11 cellular contexts compared by ENCODE assay signal in genomic region chr2:48250943-48251342, GRCh38.
DNase-seq lines count a peak whose midpoint lies in the region; ATAC-seq and TF ChIP-seq lines count a peak whose summit lies in the region.
"Had no signal": no experiment of that assay in that cellular context is flagged by ENCODE, and none has a peak within 500 bp of the region (broad histone marks: within the 10 kb centered on the region; RNA-seq: fewer than 3 reads in every experiment).

No MANE protein-coding gene starts in this region.

- H3K4me1 ChIP-seq in OCI-LY3 (ENCODE audit: low read length) (peaks cover 43% of the 10 kb centered on the region), colonic mucosa (no peaks in the 10 kb centered on the region), endodermal cell (ENCODE audit: control insufficient read depth, insufficient read depth, low read length) (peaks cover 6% of the 10 kb centered on the region)

- H3K36me3 ChIP-seq in OCI-LY3 (replicated peaks; ENCODE audit: low read depth, low read length) (no peaks in the 10 kb centered on the region), colonic mucosa (no peaks in the 10 kb centered on the region), endodermal cell (ENCODE audit: control insufficient read depth, insufficient read depth, low read length) (no peaks in the 10 kb centered on the region)

- H3K79me2 ChIP-seq in OCI-LY3 (ENCODE audit: low read length): no peaks in the 10 kb centered on the region

- no peaks in the 10 kb centered on the region for H3K9me3 ChIP-seq in OCI-LY3 (ENCODE audit: insufficient read depth, low read length)
- no peaks in the 10 kb centered on the region for H3K9me3 ChIP-seq in colonic mucosa
- H3K9me3 ChIP-seq in endodermal cell (ENCODE audit: control insufficient read depth, low read length): no peaks in the 10 kb centered on the region
- H3K9me3 ChIP-seq: body of pancreas had no signal

- no peak overlapping the region for H3K4me3 Mint-ChIP-seq in endodermal cell

- H3K27ac ChIP-seq in OCI-LY3 (ENCODE audit: low read length) (no peak overlapping the region), colonic mucosa (no peak overlapping the region), endodermal cell (ENCODE audit: low read depth, low read length) (no peak overlapping the region)
- H3K27ac ChIP-seq: body of pancreas had no signal

- H3K4me3 ChIP-seq in OCI-LY3 (ENCODE audit: low read length) (no peak overlapping the region), colonic mucosa (no peak overlapping the region), endodermal cell (ENCODE audit: low read length) (no peak overlapping the region)
- H3K4me3 ChIP-seq: body of pancreas had no signal

- peak; percentile 12 for DNase-seq in medulla oblongata (ENCODE audit: extremely low spot score)
- DNase-seq in colonic mucosa: no peak
- DNase-seq in endodermal cell: no peak
- DNase-seq: activated CD8-positive, alpha-beta memory T cell treated with anti-CD3 and anti-CD28 coated beads for 24 hours; NCI-H1694 treated with DMSO at 0.1 percent for 48 hours had no signal

- no peak overlapping the region for H2AFZ ChIP-seq in OCI-LY3 (ENCODE audit: low read depth, low read length)

- ATAC-seq in GM18907 (IDR thresholded peaks at IDR 0.05; ENCODE audit: unreplicated experiment): peak; percentile 57
- ATAC-seq in HG02840 (IDR thresholded peaks at IDR 0.05; ENCODE audit: low FRiP score, unreplicated experiment): peak; percentile 49
- no peak for ATAC-seq in GM19397 (IDR thresholded peaks at IDR 0.05; ENCODE audit: unreplicated experiment)
- no peak for ATAC-seq in HG03196 (IDR thresholded peaks at IDR 0.05; ENCODE audit: unreplicated experiment)
- ATAC-seq: body of pancreas had no signal

- 100% methylated on average over 2 of the region's 3 CpGs; no CpG with 5 or more reads in 1 of the 2 experiments for WGBS in endodermal cell (ENCODE audit: insufficient coverage in 1 of 2, insufficient read length in 1 of 2), 2 experiments

- no peaks in the 10 kb centered on the region for H3K9me3 Mint-ChIP-seq in endodermal cell

- TF ChIP-seq CTCF in OCI-LY3 (IDR thresholded peaks at IDR 0.05; ENCODE audit: low read depth, low read length): no peak
- TF ChIP-seq CTCF in colonic mucosa (IDR thresholded peaks at IDR 0.05): no peak
- TF ChIP-seq CTCF in endodermal cell (conservative IDR thresholded peaks at IDR 0.05): no peak

- H3K4me2 ChIP-seq in OCI-LY3 (ENCODE audit: low read length): peak overlapping the region; percentile 21; the same call in 1 of the 2 replicates

- no peaks in the 10 kb centered on the region for H4K20me1 ChIP-seq in OCI-LY3 (ENCODE audit: insufficient read depth, low read length)

- intact Hi-C loops in colonic mucosa (cut with DNase I): no loop called here

- H3K27me3 ChIP-seq in OCI-LY3 (ENCODE audit: low read depth, low read length): peaks cover 11% of the 10 kb centered on the region
- no peaks in the 10 kb centered on the region for H3K27me3 ChIP-seq in colonic mucosa
- H3K27me3 ChIP-seq in endodermal cell (ENCODE audit: control insufficient read depth, insufficient read depth, low read length, poor library complexity, severe bottlenecking): no peaks in the 10 kb centered on the region
- H3K27me3 ChIP-seq: body of pancreas had no signal

- H3K27ac Mint-ChIP-seq in endodermal cell: no peak overlapping the region

- H3K36me3 Mint-ChIP-seq in endodermal cell (ENCODE audit: low read depth): no peaks in the 10 kb centered on the region

- H3K9ac ChIP-seq in OCI-LY3 (ENCODE audit: low read length) (no peak overlapping the region), colonic mucosa (ENCODE audit: low read depth in 2 of 2, low read length in 2 of 2) (no peak overlapping the region), endodermal cell (ENCODE audit: extremely low read depth, low read length, poor library complexity, severe bottlenecking) (no peak overlapping the region)

- H3K4me1 Mint-ChIP-seq in endodermal cell: peaks cover 21% of the 10 kb centered on the region

- H3K27me3 Mint-ChIP-seq in endodermal cell (ENCODE audit: insufficient read depth): no peaks in the 10 kb centered on the region

Comparison
In these comparisons a context has a peak if more than half of its experiments do, and no peak if none do; other contexts are left out.
1. ATAC-seq: peak in GM18907 (single experiment) and HG02840 (single experiment); none in GM19397 (single experiment) and HG03196 (single experiment).